ENCODE assay signal across 8 cellular contexts in genomic region chr5:151086905-151087360, GRCh38. TPM values are rescaled to one million over a fixed set of nuclear protein-coding genes. Genes with fewer than 3 reads are reported as not detected.
DNase-seq lines count a peak whose midpoint lies in the region; ATAC-seq, FAIRE-seq and TF ChIP-seq lines count a peak whose summit lies in the region.

No MANE protein-coding gene starts in this region.

- ATAC-seq in GM18505 (IDR thresholded peaks at IDR 0.05; ENCODE audit: unreplicated experiment) (peak; percentile 63), HG02759 (IDR thresholded peaks at IDR 0.05; ENCODE audit: unreplicated experiment) (peak; percentile 79), T-cell (replicated peaks in 1 of 4) (peak; percentile 78 to 87 (median 86)), GM12878 (peak; percentile 79)

- SMC1A ChIA-PET in GM12878 (lab: Charles Lee; ENCODE audit: uncharacterized antibody, unreplicated experiment) = interaction anchor here (0.6 to 7.7 kb wide), 15 partner anchors 8 to 123 kb away, joined by 3 to 125 read pairs (median 8); partner anchors contain the start of gene ANXA6

- H4K20me1 ChIP-seq in GM12878 (ENCODE audit: control insufficient read depth, insufficient read depth) (no peaks in the 10 kb centered on the region), GM23248 (ENCODE audit: insufficient read depth) (no peaks in the 10 kb centered on the region)

- H3K27ac ChIP-seq in GM12878 (ENCODE audit: control insufficient read depth, insufficient read depth) (peak overlapping the region; percentile 88), GM23248 (no peak overlapping the region)

- H3K27me3 ChIP-seq in GM12878 (replicated peaks in 1 of 2; ENCODE audit: control insufficient read depth in 2 of 2, insufficient read depth in 2 of 2, low read length in 1 of 2) (no peaks in the 10 kb centered on the region), GM23248 (replicated peaks; ENCODE audit: insufficient read depth) (no peaks in the 10 kb centered on the region)

- H2AFZ ChIP-seq in GM12878 (ENCODE audit: control insufficient read depth, low read depth, low read length) (peak overlapping the region; percentile 44; the same call in 1 of the 2 replicates), GM23248 (no peak overlapping the region)

- DNase-seq in T-cell (peak; percentile 26 to 71 (median 57)), GM12878 (ENCODE audit: low read depth, low spot score) (no peak), AG08395 (ENCODE audit: low spot score) (no peak), NCI-H1105 (lab: John Stamatoyannopoulos, UW) (no peak), GM23248 (no peak)
- DNase-seq in stimulated activated CD4-positive, alpha-beta T cell treated with anti-CD3 and anti-CD28 coated beads, Interleukin-1b, Interleukin-23, amount 100 ng/mL, for 4 hours (ENCODE audit: low read depth in 2 of 2) = peak; percentile 51 to 57

- POLR2A ChIA-PET in T-cell (lab: Charles Lee) (interaction anchor here (0.6 to 1.0 kb wide), 4 partner anchors 29 to 396 kb away, joined by 3 to 7 read pairs (median 4); no protein-coding TSS in a partner anchor), GM12878 (lab: Charles Lee) (interaction anchor here (1.0 to 14.3 kb wide), 13 partner anchors 8 to 166 kb away, joined by 3 to 222 read pairs (median 4); partner anchors contain the start of gene GM2A)

- TF ChIP-seq EP300 in GM12878 (IDR thresholded peaks at IDR 0.05; ENCODE audit: borderline replicate concordance in 1 of 2, control insufficient read depth in 1 of 2, low read depth in 2 of 2, low read length in 2 of 2) = no peak

- no peak for TF ChIP-seq CTCF in GM12878 (IDR thresholded peaks at IDR 0.05 in 2 of 3, conservative IDR thresholded peaks at IDR 0.05 in 1 of 3; ENCODE audit: control insufficient read depth in 2 of 3, extremely low read depth in 1 of 3, insufficient read depth in 1 of 3, low read depth in 3 of 3, low read length in 3 of 3)

- TF ChIP-seq RAD21 in GM12878 (IDR thresholded peaks at IDR 0.05; ENCODE audit: insufficient read depth, low read depth, low read length) = no peak

- no peaks in the 10 kb centered on the region for H3K9me3 Mint-ChIP-seq in T-cell

- FAIRE-seq in GM12878 (lab: Jason Lieb, UNC) = no peak

- peak; percentile 78 for TF ChIP-seq POLR2A in GM18505 (IDR thresholded peaks at IDR 0.05; ENCODE audit: borderline replicate concordance, extremely low read depth, insufficient read depth, insufficient read length)
- TF ChIP-seq POLR2A in GM12878 (IDR thresholded peaks at IDR 0.05; ENCODE audit: low read depth, low read length) = peak; percentile 89

- 3% methylated on average over 10 of the region's 10 CpGs for WGBS in GM12878 (ENCODE audit: insufficient coverage, insufficient replicate concordance, low lambda C conversion rate, missing lambda C conversion rate)
- 97 to 99% methylated on average over 9 to 10 of the region's 10 CpGs for WGBS in GM23248 (ENCODE audit: low coverage in 1 of 2, low lambda C conversion rate in 2 of 2, missing lambda C conversion rate in 2 of 2), 2 experiments

- H3K4me1 ChIP-seq in GM12878 (ENCODE audit: control insufficient read depth, insufficient read depth, low read length) (peaks cover 29% of the 10 kb centered on the region), GM23248 (ENCODE audit: insufficient read depth) (0 out of 2 replicates have a peak, but pooled peaks cover 2% of the 10 kb centered on the region)

- in situ Hi-C loops in GM12878 (cut with MboI) = no loop called here
- in situ Hi-C loops in GM23248 (cut with MboI) = no loop called here

- H3F3A ChIP-seq in GM23248 (ENCODE audit: insufficient read depth) = peaks cover 6% of the 10 kb centered on the region; the same call in 1 of the 2 replicates

- no peaks in the 10 kb centered on the region for H3K36me3 ChIP-seq in GM12878 (ENCODE audit: control insufficient read depth in 2 of 2, insufficient read depth in 2 of 2, low read length in 1 of 2)
- no peaks in the 10 kb centered on the region for H3K36me3 ChIP-seq in GM23248 (ENCODE audit: low read depth)

- H3K9me3 ChIP-seq in GM12878 (replicated peaks; ENCODE audit: control insufficient read depth, insufficient read depth, low read length) (no peaks in the 10 kb centered on the region), GM23248 (ENCODE audit: low read depth) (no peaks in the 10 kb centered on the region)

- CTCF ChIA-PET in T-cell (lab: Charles Lee) = interaction anchor here (1.0 to 2.2 kb wide), 4 partner anchors 28 to 304 kb away, joined by 3 to 13 read pairs (median 3); no protein-coding TSS in a partner anchor
- CTCF ChIA-PET in GM12878 (lab: Yijun Ruan, JAX) = interaction anchor here (0.6 to 8.0 kb wide), 12 partner anchors 9 to 386 kb away, joined by 3 to 90 read pairs (median 4); partner anchors contain the start of gene RBM22

- H3K79me2 ChIP-seq in GM12878 (ENCODE audit: control insufficient read depth, insufficient read depth, low read length) (peaks cover 51% of the 10 kb centered on the region), GM23248 (ENCODE audit: insufficient read depth) (0 out of 2 replicates have a peak, but pooled peaks cover under 1% of the 10 kb centered on the region)

- H3K9ac ChIP-seq in GM12878 (ENCODE audit: control insufficient read depth, insufficient read depth, low read length) (peak overlapping the region; percentile 80), GM23248 (no peak overlapping the region)

- no peaks in the 10 kb centered on the region for H3K27me3 Mint-ChIP-seq in T-cell

- H3K4me3 ChIP-seq in GM12878 = peak overlapping the region; percentile 89
- H3K4me3 ChIP-seq in GM23248 = no peak overlapping the region

- intact Hi-C loops in GM12878 (cut with micrococcal nuclease; ENCODE audit: unreplicated experiment) = no loop called here

- peaks cover 55 to 61% (median 59%) of the 10 kb centered on the region in 3 donors for H3K4me1 Mint-ChIP-seq in T-cell

- no TSS peak for BruUV-seq in GM12878 (replicated peaks; lab: Mats Ljungman, UMichigan)

- RAD21 ChIA-PET in GM12878 (lab: Charles Lee; ENCODE audit: unreplicated experiment) = interaction anchor here (1.3 to 8.5 kb wide), 11 partner anchors 10 to 166 kb away, joined by 4 to 94 read pairs (median 7); partner anchors contain the start of gene ANXA6

- H3K4me2 ChIP-seq in GM12878 (ENCODE audit: control insufficient read depth, insufficient read depth) (peak overlapping the region; percentile 99), GM23248 (ENCODE audit: unreplicated experiment) (no peak overlapping the region)

- H3K4me3 Mint-ChIP-seq in T-cell = peak overlapping the region; percentile 48 to 76 (median 69)

- peak overlapping the region; percentile 62 to 67 for H3K27ac Mint-ChIP-seq in T-cell

- H3K9me2 ChIP-seq in GM23248 (ENCODE audit: insufficient read depth) = no peaks in the 10 kb centered on the region

- H3K36me3 Mint-ChIP-seq in T-cell = no peaks in the 10 kb centered on the region

TF ChIP-seq in GM12878, 131 proteins besides CTCF, POLR2A, EP300 and RAD21 (continues in another document):
- TF ChIP-seq ZBTB40 (IDR thresholded peaks at IDR 0.05; ENCODE audit: borderline replicate concordance) = no peak
- no peak for TF ChIP-seq PAX5 (IDR thresholded peaks at IDR 0.05; ENCODE audit: borderline replicate concordance, low read depth, low read length)
- 0 out of 2 replicates have a peak, but pooled peaks have one; percentile 18 for TF ChIP-seq HCFC1 (IDR thresholded peaks at IDR 0.05; ENCODE audit: low read length)

RNA-seq across cellular contexts. Expression of gene TNIP1, which starts 6.1 kb away (rescaled TPM):
- 100 to 1,000 TPM; 118 to 211 (median 170) TPM for total RNA-seq in T-cell
- total RNA-seq in GM12878 (2013; cell fraction: nucleolus; rRNA removed) = 372 and 425 TPM in 2 replicates
- 203 and 223 TPM in 2 replicates for total RNA-seq in GM12878 (2014; rRNA removed)
- total RNA-seq in GM12878 (2014; rRNA removed; fragmentation: Illumina TruSeq; extraction: Trizol) = 147 and 148 TPM in 2 replicates
- total RNA-seq in GM12878 (2021) = 279 and 289 TPM in 2 replicates
- 132 TPM for polyA plus RNA-seq in GM12878 (2011; ENCODE audit: low read depth)
- 156 and 178 TPM in 2 replicates for polyA plus RNA-seq in GM12878 (2011; rRNA removed)
- 190 and 206 TPM in 2 replicates for polyA plus RNA-seq in GM12878 (2011; cell fraction: cytosol; rRNA removed)
- polyA plus RNA-seq in GM12878 (2011; cell fraction: nucleus; rRNA removed) = 272 and 287 TPM in 2 replicates
- polyA plus RNA-seq in GM12878 (2012) = 262 and 278 TPM in 2 replicates
- polyA plus RNA-seq in GM12878 (2014; fragmentation: Illumina TruSeq; extraction: Trizol) = 107 and 151 TPM in 2 replicates
- polyA plus RNA-seq in GM12878 (2014; fragmentation: Nextera tagmentation; extraction: Ambion mirVana) = 10 to 100 TPM in 1 of 2 experiments, 1 to 10 TPM in 1; 4.4 to 13.7 TPM
- polyA plus RNA-seq in GM12878 (2014; rRNA removed) = 199 and 200 TPM in 2 replicates
- polyA plus RNA-seq in GM12878 (2016; fragmentation: Nextera tagmentation; extraction: Ambion mirVana) = 100 to 1,000 TPM; 112 to 117 TPM
- 245 and 345 TPM in 2 replicates for polyA minus RNA-seq in GM12878 (2011; rRNA and poly(A)+ RNA removed)
- polyA minus RNA-seq in GM12878 (2011; cell fraction: cytosol; rRNA and poly(A)+ RNA removed) = 117 and 134 TPM in 2 replicates
- polyA minus RNA-seq in GM12878 (2011; cell fraction: nucleus; rRNA and poly(A)+ RNA removed) = 165 and 259 TPM in 2 replicates
- 88.8 and 92.1 TPM in 2 replicates for total RNA-seq in GM23248 (2014; rRNA removed; shearing (Covaris generic))
- polyA plus RNA-seq in GM23248 (2016; fragmentation: Nextera tagmentation; extraction: Ambion mirVana) = 43.1 and 43.2 TPM in 2 replicates

Comparison
In these comparisons a context has a peak if more than half of its experiments do, and no peak if none do; other contexts are left out.
1. DNase-seq: peak in T-cell (34 of 34) and stimulated activated CD4-positive, alpha-beta T cell treated with anti-CD3 and anti-CD28 coated beads, Interleukin-1b, Interleukin-23, amount 100 ng/mL, for 4 hours (2 of 2); none in GM12878 (single experiment), AG08395 (single experiment), NCI-H1105 (single experiment) and GM23248 (single experiment).
2. Peak in every context shown above with its lines, with median percentiles within 50 percentile points of each other: ATAC-seq.